ENCODE assay signal across 2 cellular contexts in genomic region chr2:1733298-1733697, GRCh38. TPM values are rescaled to one million over a fixed set of nuclear protein-coding genes. Genes with fewer than 3 reads are reported as not detected.
"Had no signal": no experiment of that assay in that cellular context is flagged by ENCODE, and none has a peak within 500 bp of the region (broad histone marks: within the 10 kb centered on the region; RNA-seq: fewer than 3 reads in every experiment).

No MANE protein-coding gene starts in this region.

RNA-seq across cellular contexts. Expression of gene PXDN, which starts 11.0 kb away (rescaled TPM):
- total RNA-seq: HepG2, OCI-LY7 had no signal
- polyA plus RNA-seq: HepG2 had no signal
